Comparison of ENCODE assay signal across 1 cellular context in the genomic region with DNA sequence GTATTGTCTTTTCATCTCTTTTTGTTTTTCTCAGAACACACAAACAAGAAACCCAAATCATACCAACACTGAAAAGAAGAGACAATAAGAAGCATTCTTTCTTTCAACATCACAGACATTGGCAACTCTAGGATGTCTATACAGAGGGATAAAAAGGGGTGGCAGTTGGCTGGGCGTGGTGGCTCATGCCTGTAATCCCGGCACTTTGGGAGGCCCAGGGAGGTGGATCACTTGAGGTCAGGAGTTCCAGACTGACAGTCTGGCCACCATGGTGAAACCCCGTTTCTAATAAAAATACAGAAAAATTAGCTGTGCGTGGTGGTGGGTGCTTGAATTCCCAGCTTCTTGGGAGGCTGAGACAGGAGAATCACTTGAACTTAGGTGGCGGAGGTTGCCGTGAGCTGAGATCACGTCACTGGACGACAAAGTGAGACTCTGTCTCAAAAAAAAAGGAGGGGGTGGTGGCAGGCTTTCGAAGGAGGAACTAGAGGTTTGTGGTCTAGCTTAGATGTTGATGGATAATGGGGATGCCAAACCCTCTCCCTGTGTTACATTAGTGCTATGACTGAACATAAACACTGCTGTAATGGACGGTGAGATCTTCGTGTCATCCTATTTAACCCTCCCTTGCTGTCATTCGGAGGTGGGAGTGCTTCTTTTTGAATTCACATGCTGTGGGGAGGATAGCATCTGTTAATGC.
A peak's percentile ranks its signal among the peaks of the same experiment; 100 is the strongest.
TF ChIP-seq lines count a peak whose summit lies in the region.

No MANE protein-coding gene starts in this region.

TF ChIP-seq in K562, 482 proteins besides CTCF, POLR2A, EP300 and RAD21 (continues in another document):
- TF ChIP-seq MLLT1 (IDR thresholded peaks at IDR 0.05) (0 out of 4 replicates have a peak, but pooled peaks of 1 of the 2 experiments have one; percentile 58), CREM (IDR thresholded peaks at IDR 0.05; ENCODE audit: low read depth) (peak; percentile 71), SPI1 (IDR thresholded peaks at IDR 0.05; ENCODE audit: borderline replicate concordance, low read depth, low read length) (0 out of 2 replicates have a peak, but pooled peaks have one; percentile 0), ZNF134 (CRISPR knock-in tag; conservative IDR thresholded peaks at IDR 0.05) (no peak), HDAC2 (IDR thresholded peaks at IDR 0.05) (0 out of 2 replicates have a peak, but pooled peaks have one; percentile 22), ZNF324 (CRISPR knock-in tag; IDR thresholded peaks at IDR 0.05) (no peak), HLTF (IDR thresholded peaks at IDR 0.05) (no peak), PBX2 (CRISPR knock-in tag; IDR thresholded peaks at IDR 0.05; ENCODE audit: low read depth) (no peak), PBX2 (tag; conservative IDR thresholded peaks at IDR 0.05; ENCODE audit: low read depth) (0 out of 2 replicates have a peak, but pooled peaks have one; percentile 9), ATF1 (CRISPR knock-in tag; IDR thresholded peaks at IDR 0.05) (no peak), ATF1 (tag; IDR thresholded peaks at IDR 0.05) (peak; percentile 32), KDM2B (CRISPR knock-in tag; IDR thresholded peaks at IDR 0.05) (no peak), ZBED1 (IDR thresholded peaks at IDR 0.05) (no peak), THRB (CRISPR knock-in tag; conservative IDR thresholded peaks at IDR 0.05) (no peak), ARID2 (IDR thresholded peaks at IDR 0.05) (no peak), RBBP5 (IDR thresholded peaks at IDR 0.05; ENCODE audit: borderline replicate concordance, insufficient read depth, low read length, poor library complexity, severe bottlenecking) (no peak), ESRRA (IDR thresholded peaks at IDR 0.05; ENCODE audit: borderline replicate concordance, low read depth) (peak; percentile 30; the same call in 1 of the 2 replicates), ZFPM2 (CRISPR knock-in tag; IDR thresholded peaks at IDR 0.05) (no peak), MBD1 (CRISPR knock-in tag; IDR thresholded peaks at IDR 0.05) (no peak), MAZ (CRISPR knock-in tag; conservative IDR thresholded peaks at IDR 0.05 in 1 of 2, IDR thresholded peaks at IDR 0.05 in 1 of 2) (peak in 1 of 2 experiments; percentile 54; a peak in 1 of 4 replicates), MEIS2 (IDR thresholded peaks at IDR 0.05; ENCODE audit: partially characterized antibody) (peak; percentile 58), ZNF384 (IDR thresholded peaks at IDR 0.05; ENCODE audit: low read depth, low read length) (peak; percentile 56; the same call in 1 of the 2 replicates), ZNF133 (CRISPR knock-in tag; IDR thresholded peaks at IDR 0.05) (no peak), CREB1 (IDR thresholded peaks at IDR 0.05) (no peak), CREB1 (CRISPR knock-in tag; IDR thresholded peaks at IDR 0.05) (no peak), MYC (IDR thresholded peaks at IDR 0.05; ENCODE audit: low read depth, low read length) (no peak), MYC (CRISPR knock-in tag; IDR thresholded peaks at IDR 0.05; ENCODE audit: borderline replicate concordance, low read depth) (no peak), MCM3 (IDR thresholded peaks at IDR 0.05) (no peak), MAFF (IDR thresholded peaks at IDR 0.05; ENCODE audit: low read length) (no peak), ATF7 (IDR thresholded peaks at IDR 0.05) (0 out of 2 replicates have a peak, but pooled peaks have one; percentile 34), SOX6 (IDR thresholded peaks at IDR 0.05) (peak; percentile 25; the same call in 1 of the 2 replicates), PHF21A (IDR thresholded peaks at IDR 0.05; ENCODE audit: borderline replicate concordance, low read depth) (no peak), EGR1 (conservative IDR thresholded peaks at IDR 0.05) (0 out of 2 replicates have a peak, but pooled peaks have one; percentile 31), TEAD4 (IDR thresholded peaks at IDR 0.05; ENCODE audit: low read length) (peak; percentile 42; the same call in 1 of the 2 replicates), TEAD4 (CRISPR knock-in tag; IDR thresholded peaks at IDR 0.05; ENCODE audit: borderline replicate concordance) (no peak), EP400 (IDR thresholded peaks at IDR 0.05) (no peak), ZNF263 (CRISPR knock-in tag; IDR thresholded peaks at IDR 0.05; ENCODE audit: borderline replicate concordance) (no peak), SMAD4 (CRISPR knock-in tag; conservative IDR thresholded peaks at IDR 0.05) (peak; percentile 38; the same call in 1 of the 2 replicates), JUND (IDR thresholded peaks at IDR 0.05; ENCODE audit: borderline replicate concordance, low read depth, low read length) (no peak), JUND (tag; IDR thresholded peaks at IDR 0.05; ENCODE audit: borderline replicate concordance, low read depth, low read length) (no peak; the same call in 2 of the 3 replicates), SMARCA4 (IDR thresholded peaks at IDR 0.05) (peak; percentile 33; the same call in 1 of the 2 replicates), HEY1 (CRISPR knock-in tag; IDR thresholded peaks at IDR 0.05; ENCODE audit: borderline replicate concordance) (no peak), CTBP1 (IDR thresholded peaks at IDR 0.05; ENCODE audit: borderline replicate concordance) (peak; percentile 47; the same call in 1 of the 2 replicates), FOXK2 (conservative IDR thresholded peaks at IDR 0.05 in 1 of 2, IDR thresholded peaks at IDR 0.05 in 1 of 2; ENCODE audit: low read depth in 2 of 2) (0 out of 4 replicates have a peak, but pooled peaks of 1 of the 2 experiments have one; percentile 37), DACH1 (IDR thresholded peaks at IDR 0.05; ENCODE audit: partially characterized antibody) (no peak), NFE2 (IDR thresholded peaks at IDR 0.05; ENCODE audit: low read depth) (peak; percentile 43; the same call in 1 of the 2 replicates)
- TF ChIP-seq, protein P1, sequence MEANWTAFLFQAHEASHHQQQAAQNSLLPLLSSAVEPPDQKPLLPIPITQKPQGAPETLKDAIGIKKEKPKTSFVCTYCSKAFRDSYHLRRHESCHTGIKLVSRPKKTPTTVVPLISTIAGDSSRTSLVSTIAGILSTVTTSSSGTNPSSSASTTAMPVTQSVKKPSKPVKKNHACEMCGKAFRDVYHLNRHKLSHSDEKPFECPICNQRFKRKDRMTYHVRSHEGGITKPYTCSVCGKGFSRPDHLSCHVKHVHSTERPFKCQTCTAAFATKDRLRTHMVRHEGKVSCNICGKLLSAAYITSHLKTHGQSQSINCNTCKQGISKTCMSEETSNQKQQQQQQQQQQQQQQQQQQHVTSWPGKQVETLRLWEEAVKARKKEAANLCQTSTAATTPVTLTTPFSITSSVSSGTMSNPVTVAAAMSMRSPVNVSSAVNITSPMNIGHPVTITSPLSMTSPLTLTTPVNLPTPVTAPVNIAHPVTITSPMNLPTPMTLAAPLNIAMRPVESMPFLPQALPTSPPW (CRISPR knock-in tag; IDR thresholded peaks at IDR 0.05), result peak; percentile 65
- TF ChIP-seq, protein P2, sequence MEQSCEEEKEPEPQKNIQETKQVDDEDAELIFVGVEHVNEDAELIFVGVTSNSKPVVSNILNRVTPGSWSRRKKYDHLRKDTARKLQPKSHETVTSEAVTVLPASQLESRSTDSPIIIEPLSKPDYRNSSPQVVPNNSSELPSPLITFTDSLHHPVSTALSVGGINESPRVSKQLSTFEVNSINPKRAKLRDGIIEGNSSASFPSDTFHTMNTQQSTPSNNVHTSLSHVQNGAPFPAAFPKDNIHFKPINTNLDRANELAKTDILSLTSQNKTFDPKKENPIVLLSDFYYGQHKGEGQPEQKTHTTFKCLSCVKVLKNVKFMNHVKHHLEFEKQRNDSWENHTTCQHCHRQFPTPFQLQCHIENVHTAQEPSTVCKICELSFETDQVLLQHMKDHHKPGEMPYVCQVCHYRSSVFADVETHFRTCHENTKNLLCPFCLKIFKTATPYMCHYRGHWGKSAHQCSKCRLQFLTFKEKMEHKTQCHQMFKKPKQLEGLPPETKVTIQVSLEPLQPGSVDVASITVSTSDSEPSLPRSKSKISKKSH (CRISPR knock-in tag; IDR thresholded peaks at IDR 0.05), result no peak
- TF ChIP-seq, protein P3, sequence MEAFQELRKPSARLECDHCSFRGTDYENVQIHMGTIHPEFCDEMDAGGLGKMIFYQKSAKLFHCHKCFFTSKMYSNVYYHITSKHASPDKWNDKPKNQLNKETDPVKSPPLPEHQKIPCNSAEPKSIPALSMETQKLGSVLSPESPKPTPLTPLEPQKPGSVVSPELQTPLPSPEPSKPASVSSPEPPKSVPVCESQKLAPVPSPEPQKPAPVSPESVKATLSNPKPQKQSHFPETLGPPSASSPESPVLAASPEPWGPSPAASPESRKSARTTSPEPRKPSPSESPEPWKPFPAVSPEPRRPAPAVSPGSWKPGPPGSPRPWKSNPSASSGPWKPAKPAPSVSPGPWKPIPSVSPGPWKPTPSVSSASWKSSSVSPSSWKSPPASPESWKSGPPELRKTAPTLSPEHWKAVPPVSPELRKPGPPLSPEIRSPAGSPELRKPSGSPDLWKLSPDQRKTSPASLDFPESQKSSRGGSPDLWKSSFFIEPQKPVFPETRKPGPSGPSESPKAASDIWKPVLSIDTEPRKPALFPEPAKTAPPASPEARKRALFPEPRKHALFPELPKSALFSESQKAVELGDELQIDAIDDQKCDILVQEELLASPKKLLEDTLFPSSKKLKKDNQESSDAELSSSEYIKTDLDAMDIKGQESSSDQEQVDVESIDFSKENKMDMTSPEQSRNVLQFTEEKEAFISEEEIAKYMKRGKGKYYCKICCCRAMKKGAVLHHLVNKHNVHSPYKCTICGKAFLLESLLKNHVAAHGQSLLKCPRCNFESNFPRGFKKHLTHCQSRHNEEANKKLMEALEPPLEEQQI (IDR thresholded peaks at IDR 0.05), result no peak
- TF ChIP-seq, protein P4, sequence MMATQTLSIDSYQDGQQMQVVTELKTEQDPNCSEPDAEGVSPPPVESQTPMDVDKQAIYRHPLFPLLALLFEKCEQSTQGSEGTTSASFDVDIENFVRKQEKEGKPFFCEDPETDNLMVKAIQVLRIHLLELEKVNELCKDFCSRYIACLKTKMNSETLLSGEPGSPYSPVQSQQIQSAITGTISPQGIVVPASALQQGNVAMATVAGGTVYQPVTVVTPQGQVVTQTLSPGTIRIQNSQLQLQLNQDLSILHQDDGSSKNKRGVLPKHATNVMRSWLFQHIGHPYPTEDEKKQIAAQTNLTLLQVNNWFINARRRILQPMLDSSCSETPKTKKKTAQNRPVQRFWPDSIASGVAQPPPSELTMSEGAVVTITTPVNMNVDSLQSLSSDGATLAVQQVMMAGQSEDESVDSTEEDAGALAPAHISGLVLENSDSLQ (IDR thresholded peaks at IDR 0.05), result peak; percentile 42
- TF ChIP-seq, protein P5, sequence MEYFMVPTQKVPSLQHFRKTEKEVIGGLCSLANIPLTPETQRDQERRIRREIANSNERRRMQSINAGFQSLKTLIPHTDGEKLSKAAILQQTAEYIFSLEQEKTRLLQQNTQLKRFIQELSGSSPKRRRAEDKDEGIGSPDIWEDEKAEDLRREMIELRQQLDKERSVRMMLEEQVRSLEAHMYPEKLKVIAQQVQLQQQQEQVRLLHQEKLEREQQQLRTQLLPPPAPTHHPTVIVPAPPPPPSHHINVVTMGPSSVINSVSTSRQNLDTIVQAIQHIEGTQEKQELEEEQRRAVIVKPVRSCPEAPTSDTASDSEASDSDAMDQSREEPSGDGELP (CRISPR knock-in tag; IDR thresholded peaks at IDR 0.05; ENCODE audit: borderline replicate concordance), result no peak
